Comparison of ENCODE assay signal across 8 cellular contexts in the genomic region with DNA sequence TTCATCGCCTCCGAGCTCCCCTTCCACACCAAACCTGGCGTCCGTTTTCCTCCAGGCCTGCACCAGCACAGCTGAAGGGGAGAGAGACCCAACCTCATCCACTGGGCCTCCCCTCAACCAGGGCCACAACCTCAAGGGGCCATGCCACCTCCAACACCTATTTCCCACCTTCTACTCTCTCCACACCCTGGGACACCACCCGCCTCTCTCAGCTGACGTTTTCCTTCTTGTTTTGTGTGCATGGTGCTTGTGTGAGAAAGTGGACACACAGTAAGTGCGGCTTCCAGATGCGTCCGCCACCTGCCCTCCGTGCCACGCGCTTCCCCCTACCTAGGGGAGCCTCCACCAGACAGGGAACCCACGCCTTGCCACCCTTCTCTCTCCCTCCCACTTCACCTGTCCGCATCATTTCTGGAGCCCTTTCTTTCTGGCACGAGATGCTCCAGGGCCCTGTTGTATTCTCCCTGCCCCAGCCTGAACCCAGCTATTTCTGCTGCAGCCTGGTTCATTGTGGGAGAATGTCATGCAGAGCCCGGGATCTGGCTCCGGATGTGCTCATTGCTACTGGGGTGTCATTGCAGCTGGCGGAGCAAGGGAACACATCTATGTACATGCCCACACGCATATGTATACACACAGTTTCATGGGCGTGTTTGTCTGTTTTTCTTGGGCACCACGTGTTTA. TPM values are rescaled to one million over a fixed set of nuclear protein-coding genes. Genes with fewer than 3 reads are reported as not detected.
A peak's percentile ranks its signal among the peaks of the same experiment; 100 is the strongest.
DNase-seq lines count a peak whose midpoint lies in the region; ATAC-seq and TF ChIP-seq lines count a peak whose summit lies in the region.

No MANE protein-coding gene starts in this region.

- WGBS in adrenal gland, 4 donors, result 60 to 83% (median 66%) methylated on average over 21 of the region's 21 CpGs
- WGBS in thyroid gland, 2 donors, result 54 to 77% methylated on average over 21 of the region's 21 CpGs

- peaks cover 3% of the 10 kb centered on the region for H3K27me3 Mint-ChIP-seq in activated CD8-positive, alpha-beta memory T cell treated with anti-CD3 and anti-CD28 coated beads, Interleukin-2, amount 10 ng/mL, durations not matched to agents 7 days and 5 days

- intact Hi-C loops in adrenal gland (cut with DNase I) (loop anchor here in 1 of 2 donors (5.0 kb wide), 2 partner anchors 35 to 105 kb away; no protein-coding TSS in a partner anchor), thyroid gland (cut with DNase I) (loop anchor here (5.0 kb wide), 1 partner anchor 115 kb away; a partner anchor contains a TSS)

- no peak for ATAC-seq in activated CD8-positive, alpha-beta memory T cell treated with anti-CD3 and anti-CD28 coated beads, Interleukin-2, amount 10 ng/mL, durations not matched to agents 7 days and 5 days
- peak; percentile 0 for ATAC-seq in left lobe of liver
- no peak for ATAC-seq in HG03432 (IDR thresholded peaks at IDR 0.05; ENCODE audit: unreplicated experiment)
- ATAC-seq in HG02763 (IDR thresholded peaks at IDR 0.05; ENCODE audit: unreplicated experiment), result no peak

- peaks cover 9% of the 10 kb centered on the region for H3K36me3 Mint-ChIP-seq in activated CD8-positive, alpha-beta memory T cell treated with anti-CD3 and anti-CD28 coated beads, Interleukin-2, amount 10 ng/mL, durations not matched to agents 7 days and 5 days

- H3K27ac ChIP-seq in adrenal gland, result peak overlapping the region in 3 of 5 donors; percentile 86 to 99 (median 95)
- H3K27ac ChIP-seq in thyroid gland, result peak overlapping the region; percentile 88 to 94 (median 90)

- H3K9me3 Mint-ChIP-seq in activated CD8-positive, alpha-beta memory T cell treated with anti-CD3 and anti-CD28 coated beads, Interleukin-2, amount 10 ng/mL, durations not matched to agents 7 days and 5 days (ENCODE audit: low read depth), result no peaks in the 10 kb centered on the region

- TF ChIP-seq POLR2A in adrenal gland (IDR thresholded peaks at IDR 0.05) (no peak), thyroid gland (IDR thresholded peaks at IDR 0.05) (no peak)

- H3K27ac Mint-ChIP-seq in activated CD8-positive, alpha-beta memory T cell treated with anti-CD3 and anti-CD28 coated beads, Interleukin-2, amount 10 ng/mL, durations not matched to agents 7 days and 5 days, result peak overlapping the region; percentile 82

- CTCF ChIA-PET in activated CD8-positive, alpha-beta memory T cell treated with anti-CD3 and anti-CD28 coated beads, Interleukin-2, amount 10 ng/mL, durations not matched to agents 7 days and 5 days (lab: Charles Lee), result interaction anchor here (0.6 to 10.3 kb wide), 4 partner anchors 9 to 112 kb away, joined by 3 to 96 read pairs (median 4); no protein-coding TSS in a partner anchor

- H3K9me3 ChIP-seq in adrenal gland (replicated peaks in 1 of 3) (no peaks in the 10 kb centered on the region), thyroid gland (no peaks in the 10 kb centered on the region)

- TF ChIP-seq CTCF in adrenal gland (IDR thresholded peaks at IDR 0.05) (no peak), thyroid gland (IDR thresholded peaks at IDR 0.05) (no peak)

- H3K4me3 ChIP-seq in adrenal gland, result peak overlapping the region in 2 of 4 donors; percentile 40 to 83
- H3K4me3 ChIP-seq in thyroid gland (replicated peaks in 1 of 3), result peak overlapping the region in 1 of 3 donors; percentile 68

- H3K4me1 ChIP-seq in adrenal gland (replicated peaks in 1 of 2), result peaks cover 43 to 57% of the 10 kb centered on the region in 2 donors
- H3K4me1 ChIP-seq in thyroid gland, result peaks cover 35 to 50% of the 10 kb centered on the region in 2 donors

- H3K4me1 Mint-ChIP-seq in activated CD8-positive, alpha-beta memory T cell treated with anti-CD3 and anti-CD28 coated beads, Interleukin-2, amount 10 ng/mL, durations not matched to agents 7 days and 5 days, result peaks cover 50% of the 10 kb centered on the region

- DNase-seq in activated CD8-positive, alpha-beta memory T cell treated with anti-CD3 and anti-CD28 coated beads, Interleukin-2, amount 10 ng/mL, durations not matched to agents 7 days and 5 days, result no peak
- no peak for DNase-seq in activated CD8-positive, alpha-beta memory T cell treated with anti-CD3 and anti-CD28 coated beads, Interleukin-2, amount 50 U/mL, for 48 hours
- peak in 2 of 7 donors; percentile 25 to 33 for DNase-seq in adrenal gland
- no peak for DNase-seq in left lobe of liver (ENCODE audit: low spot score)
- DNase-seq in thyroid gland, result peak in 1 of 2 donors; percentile 32
- DNase-seq in SIG-M5 (lab: John Stamatoyannopoulos, UW), result no peak

- H3K36me3 ChIP-seq in adrenal gland (replicated peaks in 1 of 2), result no peaks in the 10 kb centered on the region
- H3K36me3 ChIP-seq in thyroid gland, result no peaks in the 10 kb centered on the region

- H3K4me3 Mint-ChIP-seq in activated CD8-positive, alpha-beta memory T cell treated with anti-CD3 and anti-CD28 coated beads, Interleukin-2, amount 10 ng/mL, durations not matched to agents 7 days and 5 days, result peak overlapping the region; percentile 92

- no peaks in the 10 kb centered on the region for H3K27me3 ChIP-seq in adrenal gland
- no peaks in the 10 kb centered on the region for H3K27me3 ChIP-seq in thyroid gland

RNA-seq across cellular contexts. Expression of a gene that starts 1.3 kb away (rescaled TPM):
- total RNA-seq in activated CD8-positive, alpha-beta memory T cell treated with anti-CD3 and anti-CD28 coated beads, Interleukin-2, amount 10 ng/mL, durations not matched to agents 7 days and 5 days, result 100 to 1,000 TPM; 426 to 473 TPM
- total RNA-seq in adrenal gland (100 to 1,000 TPM; 108 to 331 (median 232) TPM), left lobe of liver (97.3 TPM), thyroid gland (100 to 1,000 TPM; 154 to 200 (median 174) TPM)
- 100 to 1,000 TPM in 1 of 3 donors, 10 to 100 TPM in 2; 81.7 to 482 (median 84.8) TPM for polyA plus RNA-seq in adrenal gland

RNA-seq across cellular contexts. Expression of a gene that starts 22.8 kb away (rescaled TPM):
- total RNA-seq in activated CD8-positive, alpha-beta memory T cell treated with anti-CD3 and anti-CD28 coated beads, Interleukin-2, amount 10 ng/mL, durations not matched to agents 7 days and 5 days, result under 1 TPM in 1 of 2 experiments, not detected in 1; 0.45 TPM
- total RNA-seq in adrenal gland, result under 1 TPM in 3 of 8 donors, not detected in 5; 0.35 to 0.61 (median 0.36) TPM
- 1 to 10 TPM in 2 of 3 donors, not detected in 1; 3.2 to 4.7 TPM for polyA plus RNA-seq in adrenal gland
- total RNA-seq in left lobe of liver, result 1.4 TPM
- total RNA-seq in thyroid gland, result under 1 TPM in 1 of 4 donors, not detected in 3; 0.13 TPM

RNA-seq across cellular contexts. Expression of a gene that starts 26.9 kb away (rescaled TPM):
- not detected for total RNA-seq in activated CD8-positive, alpha-beta memory T cell treated with anti-CD3 and anti-CD28 coated beads, Interleukin-2, amount 10 ng/mL, durations not matched to agents 7 days and 5 days
- total RNA-seq in adrenal gland (10 to 100 TPM; 35.0 to 95.4 (median 68.5) TPM), left lobe of liver (11.3 TPM), thyroid gland (not detected)
- polyA plus RNA-seq in adrenal gland, result 10 to 100 TPM; 20.9 to 94.0 (median 64.7) TPM
